ENCODE assay signal across 9 cellular contexts in genomic region chr1:207981976-207982375, GRCh38.
DNase-seq lines count a peak whose midpoint lies in the region; ATAC-seq and TF ChIP-seq lines count a peak whose summit lies in the region.
"Had no signal": no experiment of that assay in that cellular context is flagged by ENCODE, and none has a peak within 500 bp of the region (broad histone marks: within the 10 kb centered on the region; RNA-seq: fewer than 3 reads in every experiment).

No MANE protein-coding gene starts in this region.

- TF ChIP-seq CTCF in AG09319 (IDR thresholded peaks at IDR 0.05; ENCODE audit: low read depth, low read length) (peak; percentile 30), GM20000 (IDR thresholded peaks at IDR 0.05; ENCODE audit: extremely low read depth, missing control alignments) (peak; percentile 22), fibroblast of the aortic adventitia (IDR thresholded peaks at IDR 0.05; ENCODE audit: insufficient read depth, low read length) (peak; percentile 50)

- no peak overlapping the region for H3K4me3 ChIP-seq in fibroblast of the aortic adventitia (ENCODE audit: low read depth, low read length)
- H3K4me3 ChIP-seq: vagina had no signal

- DNase-seq in AG09319 (ENCODE audit: extremely low read depth, low read depth) (no peak), GM20000 (ENCODE audit: low spot score) (peak; percentile 44), NCI-H82 treated with DMSO at 0.1 percent for 48 hours (lab: John Stamatoyannopoulos, UW; ENCODE audit: unreplicated experiment) (peak; percentile 47), fibroblast of the aortic adventitia (ENCODE audit: low read depth) (no peak), cerebellar cortex (ENCODE audit: low spot score) (no peak)
- no peak for DNase-seq in activated CD4-positive, alpha-beta T cell treated with anti-CD3 and anti-CD28 coated beads for 1 hour

- no peak for ATAC-seq in GM18873 (IDR thresholded peaks at IDR 0.05; ENCODE audit: low FRiP score, unreplicated experiment)
- no peak for ATAC-seq in HG03460 (IDR thresholded peaks at IDR 0.05; ENCODE audit: unreplicated experiment)

Comparison
In these comparisons a context has a peak if more than half of its experiments do, and no peak if none do; other contexts are left out.
1. DNase-seq: peak in GM20000 (single experiment) and NCI-H82 treated with DMSO at 0.1 percent for 48 hours (single experiment); none in AG09319 (single experiment), fibroblast of the aortic adventitia (single experiment), cerebellar cortex (single experiment) and activated CD4-positive, alpha-beta T cell treated with anti-CD3 and anti-CD28 coated beads for 1 hour (single experiment).
2. Peak in every context shown above with its lines, with median percentiles within 50 percentile points of each other: CTCF ChIP-seq.